ENCODE assay signal across 9 cellular contexts in the genomic region with DNA sequence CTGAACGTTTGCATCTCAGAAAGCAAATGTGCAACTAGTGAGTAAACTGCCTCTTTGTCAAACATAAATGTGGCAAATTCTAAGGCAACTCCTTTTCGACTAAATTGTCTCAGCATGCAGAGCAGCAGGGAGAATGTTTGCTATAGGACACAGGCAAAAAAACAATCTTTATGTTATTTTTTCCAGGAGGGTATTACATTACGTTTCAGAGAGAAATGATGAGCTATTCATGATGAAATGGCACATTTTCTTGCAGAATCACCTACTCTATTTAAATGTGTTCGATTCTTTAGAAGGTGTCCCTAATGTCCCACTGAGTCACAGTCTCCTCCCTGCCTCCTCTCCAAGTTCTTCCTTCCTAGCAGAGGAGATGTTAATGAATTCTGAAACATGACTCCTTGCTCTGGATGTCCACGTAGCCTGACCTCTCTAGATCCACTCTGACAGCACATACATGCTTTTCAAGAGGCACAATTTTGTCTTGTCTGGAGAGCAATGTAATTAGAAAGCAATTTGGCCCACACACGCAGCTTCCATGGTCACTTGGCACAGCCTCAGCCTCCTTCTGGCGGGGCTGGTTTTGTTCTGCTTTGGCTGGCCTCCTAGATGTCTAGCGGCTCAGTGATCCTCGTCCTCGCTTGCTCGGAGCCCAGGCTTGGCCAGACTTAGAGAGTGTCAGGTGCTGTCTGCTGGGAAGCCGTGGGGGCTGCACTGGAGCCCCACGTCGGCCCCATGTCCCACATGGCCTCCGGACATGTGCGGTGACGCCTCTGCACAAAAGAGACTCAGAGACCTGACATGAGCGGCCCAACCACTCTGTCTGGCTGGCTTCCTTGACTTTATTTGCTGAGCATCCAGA.
A peak's percentile ranks its signal among the peaks of the same experiment; 100 is the strongest.
DNase-seq lines count a peak whose midpoint lies in the region; ATAC-seq, FAIRE-seq and TF ChIP-seq lines count a peak whose summit lies in the region.
"Had no signal": no experiment of that assay in that cellular context is flagged by ENCODE, and none has a peak within 500 bp of the region (broad histone marks: within the 10 kb centered on the region; RNA-seq: fewer than 3 reads in every experiment).

No MANE protein-coding gene starts in this region.

- H3K27ac Mint-ChIP-seq in endothelial cell (ENCODE audit: unreplicated experiment) (no peak overlapping the region), Caco-2 (ENCODE audit: unreplicated experiment) (no peak overlapping the region)
- no peak overlapping the region for H3K27ac Mint-ChIP-seq in activated naive CD4-positive, alpha-beta T cell treated with anti-CD3 and anti-CD28 coated beads, Interleukin-2, amount 10 ng/mL, durations not matched to agents 7 days and 5 days
- H3K27ac Mint-ChIP-seq: T-helper 1 cell treated with Interleukin-12 subunit alpha and Interleukin-12 subunit beta and Interleukin-4 antibody, amounts not matched to agents 30 μg/mL and 1 μg/mL, for 36 hours had no signal

- WGBS in pancreas, 2 donors: 49 to 56% methylated on average over 18 of the region's 18 CpGs

- H3K36me3 ChIP-seq in pancreas: no peaks in the 10 kb centered on the region
- H3K36me3 ChIP-seq in Caco-2 (ENCODE audit: control insufficient read depth, insufficient read depth, low read length): no peaks in the 10 kb centered on the region

- DNase-seq in DMS 273 treated with DMSO at 0.1 percent for 48 hours (lab: John Stamatoyannopoulos, UW): peak; percentile 35
- peak; percentile 83 to 95 for DNase-seq in NCI-H446 (lab: John Stamatoyannopoulos, UW)
- DNase-seq in fibroblast of the aortic adventitia (ENCODE audit: low read depth): peak; percentile 80
- DNase-seq in pancreas: no peak
- DNase-seq in RPMI8226: no peak
- DNase-seq in endothelial cell (ENCODE audit: low spot score): no peak
- no peak for DNase-seq in Caco-2
- DNase-seq in activated naive CD4-positive, alpha-beta T cell treated with anti-CD3 and anti-CD28 coated beads, Interleukin-2, amount 10 ng/mL, durations not matched to agents 7 days and 5 days: no peak

- H3K4me1 ChIP-seq in pancreas (no peaks in the 10 kb centered on the region), Caco-2 (no peaks in the 10 kb centered on the region)

- H3K27me3 ChIP-seq in pancreas: no peaks in the 10 kb centered on the region
- H3K27me3 ChIP-seq in Caco-2 (replicated peaks; ENCODE audit: control insufficient read depth, insufficient read depth, low read length): no peaks in the 10 kb centered on the region

- H3K4me3 ChIP-seq in fibroblast of the aortic adventitia (ENCODE audit: low read depth, low read length) (no peak overlapping the region), pancreas (no peak overlapping the region), Caco-2 (ENCODE audit: low read depth, low read length) (no peak overlapping the region)

- intact Hi-C loops in pancreas (cut with DNase I): no loop called here
- intact Hi-C loops in Caco-2 (cut with micrococcal nuclease; ENCODE audit: unreplicated experiment): no loop called here

- peak overlapping the region in 2 of 4 donors; percentile 19 to 37 for H3K27ac ChIP-seq in pancreas

- POLR2A ChIA-PET in Caco-2 (lab: Charles Lee): no interaction called here

- peaks cover 0 to 5% (median 0%) of the 10 kb centered on the region in 4 donors for H3K9me3 ChIP-seq in pancreas
- H3K9me3 ChIP-seq in Caco-2: no peaks in the 10 kb centered on the region

- H3K9me3 Mint-ChIP-seq in endothelial cell (ENCODE audit: unreplicated experiment): no peaks in the 10 kb centered on the region
- no peaks in the 10 kb centered on the region for H3K9me3 Mint-ChIP-seq in Caco-2 (ENCODE audit: unreplicated experiment)
- peaks cover 1% of the 10 kb centered on the region for H3K9me3 Mint-ChIP-seq in activated naive CD4-positive, alpha-beta T cell treated with anti-CD3 and anti-CD28 coated beads, Interleukin-2, amount 10 ng/mL, durations not matched to agents 7 days and 5 days

- FAIRE-seq in pancreas (lab: Jason Lieb, UNC): no peak

- H3K4me1 Mint-ChIP-seq in endothelial cell (ENCODE audit: unreplicated experiment) (peaks cover 8% of the 10 kb centered on the region), Caco-2 (ENCODE audit: low read depth, unreplicated experiment) (no peaks in the 10 kb centered on the region)
- no peaks in the 10 kb centered on the region for H3K4me1 Mint-ChIP-seq in activated naive CD4-positive, alpha-beta T cell treated with anti-CD3 and anti-CD28 coated beads, Interleukin-2, amount 10 ng/mL, durations not matched to agents 7 days and 5 days

- CTCF ChIA-PET in Caco-2 (lab: Charles Lee): no interaction called here
- CTCF ChIA-PET in activated naive CD4-positive, alpha-beta T cell treated with anti-CD3 and anti-CD28 coated beads, Interleukin-2, amount 10 ng/mL, durations not matched to agents 7 days and 5 days (lab: Charles Lee): no interaction called here

- H3K36me3 Mint-ChIP-seq in endothelial cell (ENCODE audit: low read depth, unreplicated experiment) (peaks cover 4% of the 10 kb centered on the region), Caco-2 (ENCODE audit: insufficient read depth, unreplicated experiment) (no peaks in the 10 kb centered on the region)
- H3K36me3 Mint-ChIP-seq in activated naive CD4-positive, alpha-beta T cell treated with anti-CD3 and anti-CD28 coated beads, Interleukin-2, amount 10 ng/mL, durations not matched to agents 7 days and 5 days: no peaks in the 10 kb centered on the region

- no peak for TF ChIP-seq CTCF in fibroblast of the aortic adventitia (IDR thresholded peaks at IDR 0.05; ENCODE audit: insufficient read depth, low read length)
- no peak for TF ChIP-seq CTCF in pancreas (IDR thresholded peaks at IDR 0.05)
- no peak for TF ChIP-seq CTCF in endothelial cell (IDR thresholded peaks at IDR 0.05; ENCODE audit: unreplicated experiment)
- no peak for TF ChIP-seq CTCF in Caco-2 (IDR thresholded peaks at IDR 0.05; ENCODE audit: insufficient read depth in 1 of 2, low read depth in 1 of 2, low read length in 1 of 2, severe bottlenecking in 1 of 2, unreplicated experiment in 1 of 2)

- H3K4me3 Mint-ChIP-seq in endothelial cell (ENCODE audit: unreplicated experiment): no peak overlapping the region
- H3K4me3 Mint-ChIP-seq in Caco-2 (ENCODE audit: unreplicated experiment): no peak overlapping the region
- no peak overlapping the region for H3K4me3 Mint-ChIP-seq in activated naive CD4-positive, alpha-beta T cell treated with anti-CD3 and anti-CD28 coated beads, Interleukin-2, amount 10 ng/mL, durations not matched to agents 7 days and 5 days
- H3K4me3 Mint-ChIP-seq: T-helper 1 cell treated with Interleukin-12 subunit alpha and Interleukin-12 subunit beta and Interleukin-4 antibody, amounts not matched to agents 30 μg/mL and 1 μg/mL, for 36 hours had no signal

- H3K27me3 Mint-ChIP-seq in endothelial cell (ENCODE audit: unreplicated experiment) (no peaks in the 10 kb centered on the region), Caco-2 (ENCODE audit: insufficient read depth, unreplicated experiment) (peaks cover 3% of the 10 kb centered on the region)
- no peaks in the 10 kb centered on the region for H3K27me3 Mint-ChIP-seq in activated naive CD4-positive, alpha-beta T cell treated with anti-CD3 and anti-CD28 coated beads, Interleukin-2, amount 10 ng/mL, durations not matched to agents 7 days and 5 days

- no TSS peak for BruUV-seq in Caco-2 (replicated peaks; lab: Mats Ljungman, UMichigan)

- ATAC-seq in pancreas: peak in 3 of 4 donors; percentile 24 to 64 (median 38)

Comparison
In these comparisons a context has a peak if more than half of its experiments do, and no peak if none do; other contexts are left out.
1. DNase-seq: peak in DMS 273 treated with DMSO at 0.1 percent for 48 hours (single experiment), NCI-H446 (2 of 2) and fibroblast of the aortic adventitia (single experiment); none in pancreas (0 of 6), RPMI8226 (single experiment), endothelial cell (single experiment), Caco-2 (0 of 2) and activated naive CD4-positive, alpha-beta T cell treated with anti-CD3 and anti-CD28 coated beads, Interleukin-2, amount 10 ng/mL, durations not matched to agents 7 days and 5 days (single experiment).